Comparison of ENCODE assay signal across 29 cellular contexts in the genomic region with DNA sequence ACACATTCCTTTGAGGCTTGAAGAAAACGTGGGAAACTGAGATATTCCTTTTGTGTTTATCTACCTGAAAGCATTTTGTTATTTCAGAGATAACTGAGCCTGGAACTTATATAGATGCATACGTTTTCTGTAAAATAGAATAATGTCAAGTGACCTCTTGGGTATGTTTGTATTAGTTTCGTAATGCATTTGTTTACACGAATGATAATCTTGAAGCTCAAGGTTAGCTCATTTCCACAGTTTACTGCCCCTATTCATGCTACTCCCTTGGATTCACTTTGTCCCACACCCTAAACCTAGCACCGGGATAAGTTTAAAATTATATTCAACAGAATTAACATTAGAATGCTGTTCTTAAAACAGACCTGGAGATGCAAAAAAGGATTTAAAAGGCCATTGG.
"Had no signal": no experiment of that assay in that cellular context is flagged by ENCODE, and none has a peak within 500 bp of the region (broad histone marks: within the 10 kb centered on the region; RNA-seq: fewer than 3 reads in every experiment).

No MANE protein-coding gene starts in this region.

- H3K9me3 ChIP-seq: colonic mucosa, esophagus muscularis mucosa, esophagus squamous epithelium, gastrocnemius medialis, gastroesophageal sphincter, heart left ventricle, heart right ventricle had no signal

- H3K4me1 ChIP-seq: colonic mucosa, esophagus muscularis mucosa, esophagus squamous epithelium, foreskin keratinocyte, gastrocnemius medialis, gastroesophageal sphincter, heart left ventricle, heart right ventricle had no signal

- H3K27ac ChIP-seq: colonic mucosa, coronary artery, dorsolateral prefrontal cortex, epithelial cell of prostate, esophagus muscularis mucosa, esophagus squamous epithelium, foreskin keratinocyte, gastrocnemius medialis, gastroesophageal sphincter, heart left ventricle, heart right ventricle had no signal

- H3K27ac Mint-ChIP-seq: dendritic cell treated with granulocyte-macrophage colony-stimulating factor and Interleukin-4, amounts not matched to agents 40 ng/mL and 50 ng/mL, for 4 days; effector memory CD8-positive, alpha-beta T cell; endodermal cell had no signal

- H3K36me3 ChIP-seq: colonic mucosa, esophagus muscularis mucosa, esophagus squamous epithelium, gastrocnemius medialis, gastroesophageal sphincter, heart left ventricle, heart right ventricle had no signal

- H3K9me3 Mint-ChIP-seq: dendritic cell treated with granulocyte-macrophage colony-stimulating factor and Interleukin-4, amounts not matched to agents 40 ng/mL and 50 ng/mL, for 4 days; effector memory CD8-positive, alpha-beta T cell; endodermal cell had no signal

- FAIRE-seq: colon, endometrium, endothelial cell of umbilical vein, frontal cortex had no signal

- DNase-seq: colonic mucosa; cortex of kidney; dermis blood vessel endothelial cell; dorsolateral prefrontal cortex; effector CD4-positive, alpha-beta T cell; effector CD8-positive, alpha-beta T cell; effector memory CD4-positive, alpha-beta T cell; effector memory CD8-positive, alpha-beta T cell; endodermal cell; erythroblast; esophagus squamous epithelium; foreskin fibroblast; foreskin keratinocyte; foreskin melanocyte; gastrocnemius medialis; glutamatergic neuron; head of caudate nucleus; heart left ventricle; heart right ventricle had no signal

- H3K27me3 ChIP-seq: colonic mucosa, dorsolateral prefrontal cortex, esophagus muscularis mucosa, esophagus squamous epithelium, foreskin keratinocyte, gastrocnemius medialis, gastroesophageal sphincter, heart left ventricle, heart right ventricle had no signal

- ATAC-seq: effector memory CD8-positive, alpha-beta T cell; esophagus mucosa; foreskin keratinocyte; gastrocnemius medialis; gastroesophageal sphincter; heart left ventricle; heart right ventricle had no signal

- H3K4me3 ChIP-seq: colonic mucosa, coronary artery, dorsolateral prefrontal cortex, esophagus muscularis mucosa, esophagus squamous epithelium, gastrocnemius medialis, gastroesophageal sphincter, heart left ventricle, heart right ventricle had no signal
